18 cellular contexts compared by ENCODE assay signal in genomic region chr16:4648917-4649316, GRCh38. TPM values are rescaled to one million over a fixed set of nuclear protein-coding genes. Genes with fewer than 3 reads are reported as not detected.
A peak's percentile ranks its signal among the peaks of the same experiment; 100 is the strongest.
DNase-seq lines count a peak whose midpoint lies in the region; ATAC-seq, FAIRE-seq and TF ChIP-seq lines count a peak whose summit lies in the region.
"Had no signal": no experiment of that assay in that cellular context is flagged by ENCODE, and none has a peak within 500 bp of the region (broad histone marks: within the 10 kb centered on the region; RNA-seq: fewer than 3 reads in every experiment).

No MANE protein-coding gene starts in this region.

- 0 out of 2 replicates have a peak, but pooled peaks have one; percentile 5 for TF ChIP-seq CTCF in HepG2 (CRISPR knock-in tag; IDR thresholded peaks at IDR 0.05)
- no peak for TF ChIP-seq CTCF in right lobe of liver (IDR thresholded peaks at IDR 0.05)
- TF ChIP-seq CTCF in endothelial cell (IDR thresholded peaks at IDR 0.05; ENCODE audit: unreplicated experiment) = no peak

- no peak overlapping the region for H3K4me3 ChIP-seq in HepG2 (replicated peaks in 1 of 3; ENCODE audit: insufficient read depth in 1 of 3, low read depth in 2 of 3, low read length in 3 of 3)
- H3K4me3 ChIP-seq in right lobe of liver = no peak overlapping the region
- H3K4me3 ChIP-seq: GM23338, SJCRH30, tibial nerve had no signal

- FAIRE-seq in HepG2 (lab: Jason Lieb, UNC) = no peak
- FAIRE-seq: GM18507, HTR-8/SVneo had no signal

- peak overlapping the region; percentile 56 for H3K27ac Mint-ChIP-seq in T-helper 17 cell
- peak overlapping the region; percentile 48 for H3K27ac Mint-ChIP-seq in endothelial cell (ENCODE audit: unreplicated experiment)
- H3K27ac Mint-ChIP-seq: activated naive CD4-positive, alpha-beta T cell treated with anti-CD3 and anti-CD28 coated beads for 36 hours; GM23338 had no signal

- no peak for DNase-seq in HepG2 (ENCODE audit: low spot score)
- no peak for DNase-seq in right lobe of liver
- no peak for DNase-seq in T-helper 17 cell
- DNase-seq in endothelial cell (ENCODE audit: low spot score) = no peak
- DNase-seq in amygdala (lab: John Stamatoyannopoulos, UW) = no peak
- DNase-seq in NCI-H345 (lab: John Stamatoyannopoulos, UW) = no peak
- no peak for DNase-seq in HCEC 1CT
- DNase-seq: activated naive CD4-positive, alpha-beta T cell treated with anti-CD3 and anti-CD28 coated beads for 36 hours; NCI-H146; OCI-M1; SJCRH30; stimulated activated naive CD4-positive, alpha-beta T cell; WERI-Rb-1 had no signal

- intact Hi-C loops in HepG2 (cut with micrococcal nuclease; ENCODE audit: unreplicated experiment) = no loop called here
- intact Hi-C loops in right lobe of liver (cut with DNase I) = no loop called here

- no peaks in the 10 kb centered on the region for H3K9me3 Mint-ChIP-seq in endothelial cell (ENCODE audit: unreplicated experiment)
- H3K9me3 Mint-ChIP-seq: activated naive CD4-positive, alpha-beta T cell treated with anti-CD3 and anti-CD28 coated beads for 36 hours had no signal

- CTCF ChIA-PET in HepG2 (lab: Yijun Ruan, JAX; ENCODE audit: low intra/inter-chr PET ratio, low total read pairs) = no interaction called here

- no TSS peak for BruUV-seq in HepG2 (replicated peaks; lab: Mats Ljungman, UMichigan)

- ATAC-seq in HepG2 (no peak), right lobe of liver (no peak), T-helper 17 cell (no peak)
- ATAC-seq: GM23338, left lobe of liver had no signal

- POLR2A ChIA-PET in HepG2 (lab: Yijun Ruan, JAX) = interaction anchor here (2.5 kb wide), 1 partner anchor 32 kb away, joined by 9 read pairs; no protein-coding TSS in a partner anchor

- peaks cover 43% of the 10 kb centered on the region for H3K79me2 ChIP-seq in HepG2 (ENCODE audit: insufficient read depth, low read length)

- no peak for TF ChIP-seq RAD21 in HepG2 (CRISPR knock-in tag; IDR thresholded peaks at IDR 0.05)

- H3K36me3 Mint-ChIP-seq in T-helper 17 cell (ENCODE audit: low read depth) = no peaks in the 10 kb centered on the region
- peaks cover 28% of the 10 kb centered on the region for H3K36me3 Mint-ChIP-seq in endothelial cell (ENCODE audit: low read depth, unreplicated experiment)

- no peaks in the 10 kb centered on the region for H3K9me3 ChIP-seq in HepG2 (ENCODE audit: low read length)
- H3K9me3 ChIP-seq in right lobe of liver = no peaks in the 10 kb centered on the region
- H3K9me3 ChIP-seq in T-helper 17 cell (ENCODE audit: control insufficient read depth, low read length, poor library complexity, severe bottlenecking) = no peaks in the 10 kb centered on the region
- H3K9me3 ChIP-seq: SJCRH30, tibial nerve had no signal

- no peaks in the 10 kb centered on the region for H4K20me1 ChIP-seq in HepG2 (ENCODE audit: insufficient read depth, low read length)

- no peak overlapping the region for H3K27ac ChIP-seq in HepG2 (ENCODE audit: extremely low read length, insufficient read depth, low read length)
- no peak overlapping the region for H3K27ac ChIP-seq in right lobe of liver
- H3K27ac ChIP-seq: SJCRH30, tibial nerve, WERI-Rb-1 had no signal

- no peaks in the 10 kb centered on the region for H3K27me3 Mint-ChIP-seq in T-helper 17 cell
- peaks cover 8% of the 10 kb centered on the region for H3K27me3 Mint-ChIP-seq in endothelial cell (ENCODE audit: unreplicated experiment)

- H3K27me3 ChIP-seq in HepG2 (ENCODE audit: control insufficient read depth in 1 of 2, insufficient read depth in 2 of 2, low read length in 2 of 2) (no peaks in the 10 kb centered on the region), right lobe of liver (no peaks in the 10 kb centered on the region)
- H3K27me3 ChIP-seq: SJCRH30, tibial nerve had no signal

- TF ChIP-seq POLR2A in HepG2 (IDR thresholded peaks at IDR 0.05; ENCODE audit: insufficient read depth in 1 of 2, low read depth in 2 of 2, low read length in 2 of 2) (no peak), right lobe of liver (IDR thresholded peaks at IDR 0.05) (no peak)

- in situ Hi-C loops in HepG2 (cut with HindIII; ENCODE audit: extremely low pct_ligation_motif_present, low pct_unique_long_range_greater_than_20kb) = no loop called here

- H3K4me1 Mint-ChIP-seq in T-helper 17 cell (peaks cover 17% of the 10 kb centered on the region), endothelial cell (ENCODE audit: unreplicated experiment) (no peaks in the 10 kb centered on the region)
- H3K4me1 Mint-ChIP-seq: GM23338 had no signal

- no peak overlapping the region for H3K4me2 ChIP-seq in HepG2 (ENCODE audit: low read depth, low read length)
- H3K4me2 ChIP-seq: GM23338 had no signal

- H3K36me3 ChIP-seq in HepG2 (replicated peaks in 1 of 2; ENCODE audit: control insufficient read depth in 1 of 2, insufficient read depth in 2 of 2, low read length in 2 of 2) = peaks cover 9 to 33% of the 10 kb centered on the region in 2 experiments; a peak in 4 of 5 replicates
- H3K36me3 ChIP-seq in right lobe of liver = peaks cover 0 to 10% (median 0%) of the 10 kb centered on the region in 4 donors
- H3K36me3 ChIP-seq: SJCRH30 had no signal

- H3K9ac ChIP-seq in HepG2 (ENCODE audit: insufficient read depth, low read depth, low read length) = no peak overlapping the region

- H3K4me1 ChIP-seq in HepG2 (ENCODE audit: insufficient read depth, low read length) (peaks cover 40% of the 10 kb centered on the region), right lobe of liver (peaks cover 0 to 27% (median 13%) of the 10 kb centered on the region in 4 donors)
- H3K4me1 ChIP-seq: SJCRH30 had no signal

- H3K4me3 Mint-ChIP-seq in T-helper 17 cell (no peak overlapping the region), endothelial cell (ENCODE audit: unreplicated experiment) (peak overlapping the region; percentile 62)
- H3K4me3 Mint-ChIP-seq: activated naive CD4-positive, alpha-beta T cell treated with anti-CD3 and anti-CD28 coated beads for 36 hours; GM23338 had no signal

- 95% methylated on average over 10 of the region's 13 CpGs for WGBS in HepG2 (ENCODE audit: low lambda C conversion rate)
- 100% methylated on average over 1 of the region's 13 CpGs for WGBS in right lobe of liver (ENCODE audit: insufficient coverage, low coverage, low lambda C conversion rate, missing lambda C conversion rate)

- H2AFZ ChIP-seq in HepG2 (ENCODE audit: low read length) = no peak overlapping the region
- H2AFZ ChIP-seq: GM23338 had no signal

- TF ChIP-seq EP300 in HepG2 (IDR thresholded peaks at IDR 0.05; ENCODE audit: low read depth in 2 of 2, low read length in 2 of 2) = no peak
- TF ChIP-seq EP300 in HepG2 (CRISPR knock-in tag; IDR thresholded peaks at IDR 0.05; ENCODE audit: borderline replicate concordance) = no peak

RNA-seq across cellular contexts. Expression of gene MGRN1, which starts 24.3 kb away (rescaled TPM):
- total RNA-seq in HepG2 (2016; rRNA removed; fragmentation: Illumina TruSeq; extraction: Trizol) (11.9 and 14.8 TPM in 2 replicates), right lobe of liver (10 to 100 TPM; 42.5 to 67.3 (median 49.5) TPM), T-helper 17 cell (10 to 100 TPM; 69.3 to 74.7 TPM), endothelial cell (ENCODE audit: unreplicated experiment) (82.5 TPM)
- total RNA-seq in HepG2 (2016; cell fraction: cytosol; rRNA removed; fragmentation: Illumina TruSeq; extraction: Trizol; ENCODE audit: low read depth) = 6.7 and 12.0 TPM in 2 replicates
- total RNA-seq in HepG2 (2016; cell fraction: insoluble cytoplasmic fraction; rRNA removed; fragmentation: Illumina TruSeq; extraction: Trizol) = 13.0 and 13.6 TPM in 2 replicates
- 14.0 and 16.7 TPM in 2 replicates for total RNA-seq in HepG2 (2016; cell fraction: membrane; rRNA removed; fragmentation: Illumina TruSeq; extraction: Trizol)
- total RNA-seq in HepG2 (2016; cell fraction: nucleus; rRNA removed; fragmentation: Illumina TruSeq; extraction: Trizol) = 17.0 and 22.2 TPM in 2 replicates
- 11.6 and 12.6 TPM in 2 replicates for polyA plus RNA-seq in HepG2 (2011; rRNA removed)
- 4.9 and 6.2 TPM in 2 replicates for polyA plus RNA-seq in HepG2 (2011; cell fraction: cytosol; rRNA removed)
- 87.1 and 98.5 TPM in 2 replicates for polyA plus RNA-seq in HepG2 (2011; cell fraction: nucleus; rRNA removed)
- 31.8 and 31.9 TPM in 2 replicates for polyA plus RNA-seq in HepG2 (2012)
- 3.9 and 4.3 TPM in 2 replicates for polyA plus RNA-seq in HepG2 (2016; cell fraction: cytosol; fragmentation: Illumina TruSeq; extraction: Trizol; ENCODE audit: low read depth)
- polyA plus RNA-seq in HepG2 (2016; cell fraction: insoluble cytoplasmic fraction; fragmentation: Illumina TruSeq; extraction: Trizol; ENCODE audit: low read depth) = 22.5 and 31.3 TPM in 2 replicates
- 11.4 and 11.5 TPM in 2 replicates for polyA plus RNA-seq in HepG2 (2016; cell fraction: membrane; fragmentation: Illumina TruSeq; extraction: Trizol; ENCODE audit: low read depth)
- polyA plus RNA-seq in HepG2 (2016; cell fraction: nucleus; fragmentation: Illumina TruSeq; extraction: Trizol; ENCODE audit: insufficient read depth, low read depth) = 54.4 and 55.4 TPM in 2 replicates
- polyA minus RNA-seq in HepG2 (2011; rRNA and poly(A)+ RNA removed; ENCODE audit: low replicate concordance) = 12.5 and 23.7 TPM in 2 replicates
- 16.2 and 19.1 TPM in 2 replicates for polyA minus RNA-seq in HepG2 (2011; cell fraction: cytosol; rRNA and poly(A)+ RNA removed)
- 26.4 and 28.5 TPM in 2 replicates for polyA minus RNA-seq in HepG2 (2011; cell fraction: nucleus; rRNA and poly(A)+ RNA removed)

RNA-seq across cellular contexts. Expression of gene UBALD1, which starts 34.2 kb away (rescaled TPM):
- total RNA-seq in HepG2 (2016; rRNA removed; fragmentation: Illumina TruSeq; extraction: Trizol) (3.3 and 6.8 TPM in 2 replicates), right lobe of liver (10 to 100 TPM in 4 of 6 experiments, 1 to 10 TPM in 2; 6.4 to 29.5 (median 17.2) TPM), T-helper 17 cell (10 to 100 TPM; 25.8 to 26.6 TPM), endothelial cell (ENCODE audit: unreplicated experiment) (31.0 TPM)
- total RNA-seq in HepG2 (2016; cell fraction: cytosol; rRNA removed; fragmentation: Illumina TruSeq; extraction: Trizol; ENCODE audit: low read depth) = 4.8 and 5.6 TPM in 2 replicates
- total RNA-seq in HepG2 (2016; cell fraction: insoluble cytoplasmic fraction; rRNA removed; fragmentation: Illumina TruSeq; extraction: Trizol) = 3.5 and 7.2 TPM in 2 replicates
- 8.2 and 9.8 TPM in 2 replicates for total RNA-seq in HepG2 (2016; cell fraction: membrane; rRNA removed; fragmentation: Illumina TruSeq; extraction: Trizol)
- total RNA-seq in HepG2 (2016; cell fraction: nucleus; rRNA removed; fragmentation: Illumina TruSeq; extraction: Trizol) = 5.1 and 5.7 TPM in 2 replicates
- 12.3 and 16.6 TPM in 2 replicates for polyA plus RNA-seq in HepG2 (2011; rRNA removed)
- 4.3 and 9.4 TPM in 2 replicates for polyA plus RNA-seq in HepG2 (2011; cell fraction: cytosol; rRNA removed)
- 78.3 and 112 TPM in 2 replicates for polyA plus RNA-seq in HepG2 (2011; cell fraction: nucleus; rRNA removed)
- polyA plus RNA-seq in HepG2 (2012) = 16.2 and 21.4 TPM in 2 replicates
- 15.8 and 19.4 TPM in 2 replicates for polyA plus RNA-seq in HepG2 (2016; cell fraction: cytosol; fragmentation: Illumina TruSeq; extraction: Trizol; ENCODE audit: low read depth)
- 11.4 and 12.9 TPM in 2 replicates for polyA plus RNA-seq in HepG2 (2016; cell fraction: insoluble cytoplasmic fraction; fragmentation: Illumina TruSeq; extraction: Trizol; ENCODE audit: low read depth)
- 21.1 and 23.4 TPM in 2 replicates for polyA plus RNA-seq in HepG2 (2016; cell fraction: membrane; fragmentation: Illumina TruSeq; extraction: Trizol; ENCODE audit: low read depth)
- polyA plus RNA-seq in HepG2 (2016; cell fraction: nucleus; fragmentation: Illumina TruSeq; extraction: Trizol; ENCODE audit: insufficient read depth, low read depth) = 30.5 and 32.7 TPM in 2 replicates
- 9.9 and 17.0 TPM in 2 replicates for polyA minus RNA-seq in HepG2 (2011; rRNA and poly(A)+ RNA removed; ENCODE audit: low replicate concordance)
- 8.7 and 11.7 TPM in 2 replicates for polyA minus RNA-seq in HepG2 (2011; cell fraction: cytosol; rRNA and poly(A)+ RNA removed)
- polyA minus RNA-seq in HepG2 (2011; cell fraction: nucleus; rRNA and poly(A)+ RNA removed) = 23.5 and 25.2 TPM in 2 replicates

RNA-seq across cellular contexts. Expression of gene NUDT16L1, which starts 44.4 kb away (rescaled TPM):
- total RNA-seq in HepG2 (2016; rRNA removed; fragmentation: Illumina TruSeq; extraction: Trizol) (40.5 and 41.0 TPM in 2 replicates), right lobe of liver (10 to 100 TPM; 17.8 to 36.3 (median 23.0) TPM), T-helper 17 cell (10 to 100 TPM; 44.7 to 49.6 TPM), endothelial cell (ENCODE audit: unreplicated experiment) (43.1 TPM)
- total RNA-seq in HepG2 (2016; cell fraction: cytosol; rRNA removed; fragmentation: Illumina TruSeq; extraction: Trizol; ENCODE audit: low read depth) = 10.3 and 11.1 TPM in 2 replicates
- 42.6 and 42.7 TPM in 2 replicates for total RNA-seq in HepG2 (2016; cell fraction: insoluble cytoplasmic fraction; rRNA removed; fragmentation: Illumina TruSeq; extraction: Trizol)
- 18.6 and 20.4 TPM in 2 replicates for total RNA-seq in HepG2 (2016; cell fraction: membrane; rRNA removed; fragmentation: Illumina TruSeq; extraction: Trizol)
- total RNA-seq in HepG2 (2016; cell fraction: nucleus; rRNA removed; fragmentation: Illumina TruSeq; extraction: Trizol) = 16.9 and 17.3 TPM in 2 replicates
- polyA plus RNA-seq in HepG2 (2011; rRNA removed) = 28.0 and 28.9 TPM in 2 replicates
- 27.9 and 47.5 TPM in 2 replicates for polyA plus RNA-seq in HepG2 (2011; cell fraction: cytosol; rRNA removed)
- 33.3 and 34.9 TPM in 2 replicates for polyA plus RNA-seq in HepG2 (2011; cell fraction: nucleus; rRNA removed)
- polyA plus RNA-seq in HepG2 (2012) = 17.6 and 17.9 TPM in 2 replicates
- 13.1 and 13.9 TPM in 2 replicates for polyA plus RNA-seq in HepG2 (2016; cell fraction: cytosol; fragmentation: Illumina TruSeq; extraction: Trizol; ENCODE audit: low read depth)
- polyA plus RNA-seq in HepG2 (2016; cell fraction: insoluble cytoplasmic fraction; fragmentation: Illumina TruSeq; extraction: Trizol; ENCODE audit: low read depth) = 49.7 and 50.3 TPM in 2 replicates
- polyA plus RNA-seq in HepG2 (2016; cell fraction: membrane; fragmentation: Illumina TruSeq; extraction: Trizol; ENCODE audit: low read depth) = 15.2 and 17.7 TPM in 2 replicates
- polyA plus RNA-seq in HepG2 (2016; cell fraction: nucleus; fragmentation: Illumina TruSeq; extraction: Trizol; ENCODE audit: insufficient read depth, low read depth) = 32.3 and 35.4 TPM in 2 replicates
- 14.3 and 41.1 TPM in 2 replicates for polyA minus RNA-seq in HepG2 (2011; rRNA and poly(A)+ RNA removed; ENCODE audit: low replicate concordance)
- 8.9 and 10.9 TPM in 2 replicates for polyA minus RNA-seq in HepG2 (2011; cell fraction: cytosol; rRNA and poly(A)+ RNA removed)
- 10.6 and 11.6 TPM in 2 replicates for polyA minus RNA-seq in HepG2 (2011; cell fraction: nucleus; rRNA and poly(A)+ RNA removed)
